In the genomic region with DNA sequence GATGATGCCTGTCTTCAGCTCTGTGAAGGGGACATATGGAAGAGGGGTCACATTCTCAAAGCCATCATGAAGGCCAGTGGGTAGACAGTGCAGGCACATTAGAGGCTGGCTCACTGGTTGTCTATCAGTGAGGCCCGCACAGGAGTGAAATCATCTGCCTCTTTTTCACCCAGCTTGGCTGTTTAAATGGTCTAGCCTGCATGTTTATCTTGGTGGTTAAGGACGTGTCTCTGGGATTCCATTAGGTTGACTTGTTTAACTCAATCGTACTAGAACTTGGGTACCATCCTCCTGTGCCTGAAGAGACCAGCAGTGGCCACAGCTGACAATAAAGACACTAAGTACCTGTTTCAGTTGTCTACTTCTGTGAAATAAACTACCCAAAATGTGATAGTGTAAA, we compare ENCODE assay signal across 21 cellular contexts.
"Had no signal": no experiment of that assay in that cellular context is flagged by ENCODE, and none has a peak within 500 bp of the region (broad histone marks: within the 10 kb centered on the region; RNA-seq: fewer than 3 reads in every experiment).

No MANE protein-coding gene starts in this region.

- H3K27me3 Mint-ChIP-seq: activated naive CD4-positive, alpha-beta T cell treated with anti-CD3 and anti-CD28 coated beads, Interleukin-2, amount 50 U/mL, for 24 hours; brain; type B pancreatic cell had no signal

- H3K9me3 ChIP-seq: colonic mucosa, pancreas, right lobe of liver, stomach had no signal

- H3K4me3 Mint-ChIP-seq: activated naive CD4-positive, alpha-beta T cell treated with anti-CD3 and anti-CD28 coated beads, Interleukin-2, amount 50 U/mL, for 24 hours; brain; naive thymus-derived CD8-positive, alpha-beta T cell; stimulated activated effector memory CD8-positive, alpha-beta T cell treated with anti-CD3 and anti-CD28 coated beads, Interleukin-12 subunit alpha, Interleukin-12 subunit beta, amount 100 ng/mL, for 72 hours; T-helper 1 cell treated with Interleukin-12 subunit alpha and Interleukin-12 subunit beta and Interleukin-4 antibody, amounts not matched to agents 30 μg/mL and 1 μg/mL, for 36 hours; type B pancreatic cell had no signal

- H3K36me3 Mint-ChIP-seq: activated naive CD4-positive, alpha-beta T cell treated with anti-CD3 and anti-CD28 coated beads, Interleukin-2, amount 50 U/mL, for 24 hours; brain; naive thymus-derived CD8-positive, alpha-beta T cell; stimulated activated effector memory CD8-positive, alpha-beta T cell treated with anti-CD3 and anti-CD28 coated beads, Interleukin-12 subunit alpha, Interleukin-12 subunit beta, amount 100 ng/mL, for 72 hours; type B pancreatic cell had no signal

- H3K4me1 Mint-ChIP-seq: activated naive CD4-positive, alpha-beta T cell treated with anti-CD3 and anti-CD28 coated beads, Interleukin-2, amount 50 U/mL, for 24 hours; naive thymus-derived CD8-positive, alpha-beta T cell; stimulated activated effector memory CD8-positive, alpha-beta T cell treated with anti-CD3 and anti-CD28 coated beads, Interleukin-12 subunit alpha, Interleukin-12 subunit beta, amount 100 ng/mL, for 72 hours had no signal

- H3K27me3 ChIP-seq: colonic mucosa, pancreas, right lobe of liver, stomach had no signal

- H3K27ac Mint-ChIP-seq: activated naive CD4-positive, alpha-beta T cell treated with anti-CD3 and anti-CD28 coated beads, Interleukin-2, amount 50 U/mL, for 24 hours; naive thymus-derived CD8-positive, alpha-beta T cell; stimulated activated effector memory CD8-positive, alpha-beta T cell treated with anti-CD3 and anti-CD28 coated beads, Interleukin-12 subunit alpha, Interleukin-12 subunit beta, amount 100 ng/mL, for 72 hours; T-helper 1 cell treated with Interleukin-12 subunit alpha and Interleukin-12 subunit beta and Interleukin-4 antibody, amounts not matched to agents 30 μg/mL and 1 μg/mL, for 36 hours; type B pancreatic cell had no signal

- H3K4me2 ChIP-seq: smooth muscle cell had no signal

- H3K36me3 ChIP-seq: colonic mucosa, pancreas, right lobe of liver, stomach, WERI-Rb-1 had no signal

- ATAC-seq: left cardiac atrium; naive thymus-derived CD8-positive, alpha-beta T cell; pancreas; right lobe of liver; stimulated activated effector memory CD8-positive, alpha-beta T cell treated with anti-CD3 and anti-CD28 coated beads, Interleukin-12 subunit alpha, Interleukin-12 subunit beta, amount 100 ng/mL, for 72 hours had no signal

- DNase-seq: activated CD4-positive, alpha-beta T cell treated with anti-CD3 and anti-CD28 coated beads for 1 hour; activated CD8-positive, alpha-beta memory T cell treated with anti-CD3 and anti-CD28 coated beads for 24 hours; activated CD8-positive, alpha-beta memory T cell treated with anti-CD3 and anti-CD28 coated beads, Interleukin-2, amount 50 U/mL, for 48 hours; activated effector memory CD4-positive, alpha-beta T cell treated with Interleukin-2 at 50 U/mL for 16 hours; activated T-cell treated with anti-CD3 and anti-CD28 coated beads, Interleukin-2, amount 50 U/mL, for 48 hours; central memory CD4-positive, alpha-beta T cell; colonic mucosa; left cardiac atrium; mesendoderm; naive thymus-derived CD8-positive, alpha-beta T cell; pancreas; right lobe of liver; stimulated activated CD4-positive, alpha-beta T cell treated with anti-CD3 and anti-CD28 coated beads, Interleukin-4, amount 100 ng/mL, for 1 hour; stomach; WERI-Rb-1 had no signal

- H3K9me3 Mint-ChIP-seq: activated naive CD4-positive, alpha-beta T cell treated with anti-CD3 and anti-CD28 coated beads, Interleukin-2, amount 50 U/mL, for 24 hours; brain; stimulated activated effector memory CD8-positive, alpha-beta T cell treated with anti-CD3 and anti-CD28 coated beads, Interleukin-12 subunit alpha, Interleukin-12 subunit beta, amount 100 ng/mL, for 72 hours; T-helper 1 cell treated with Interleukin-12 subunit alpha and Interleukin-12 subunit beta and Interleukin-4 antibody, amounts not matched to agents 30 μg/mL and 1 μg/mL, for 36 hours; type B pancreatic cell had no signal

- H3K4me3 ChIP-seq: colonic mucosa, pancreas, right lobe of liver, smooth muscle cell, stomach had no signal

- H3K4me1 ChIP-seq: colonic mucosa, right lobe of liver, stomach had no signal

- H3K27ac ChIP-seq: colonic mucosa, pancreas, right lobe of liver, stomach, WERI-Rb-1 had no signal
